In the genomic region with DNA sequence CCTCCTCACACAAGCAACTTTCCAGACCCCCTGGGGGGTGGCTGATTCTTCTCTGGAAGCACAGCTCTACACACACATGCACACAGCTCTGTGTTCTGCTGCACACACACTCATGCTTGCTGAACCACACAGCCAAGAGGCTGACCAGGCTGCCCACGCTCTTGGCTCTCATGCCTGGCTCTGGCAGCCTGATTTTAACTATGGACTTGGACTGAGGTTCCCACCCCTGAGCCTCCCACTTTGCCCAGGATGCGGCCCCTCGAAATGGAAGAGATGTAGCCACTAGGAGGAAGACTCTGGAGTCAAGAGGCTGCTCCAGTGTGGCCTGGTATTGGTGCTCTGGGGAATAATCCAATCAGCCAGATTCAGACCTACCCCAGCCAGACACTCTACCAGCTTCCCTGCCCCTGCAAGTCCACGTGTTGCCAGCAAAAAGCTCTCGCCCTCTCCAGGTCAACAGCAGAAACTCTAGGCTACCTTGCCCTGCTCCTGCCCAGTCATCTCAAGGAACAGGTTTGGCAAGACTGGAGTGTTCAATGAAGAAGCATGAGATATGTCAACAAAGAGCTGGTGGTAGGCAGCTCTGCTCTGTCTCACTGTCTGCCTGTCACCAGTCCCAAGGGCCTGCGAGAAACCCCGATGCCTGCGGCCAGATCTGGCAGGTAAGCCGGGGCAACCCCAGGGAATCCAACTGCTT, we compare ENCODE assay signal across 9 cellular contexts. TPM values are rescaled to one million over a fixed set of nuclear protein-coding genes. Genes with fewer than 3 reads are reported as not detected.
DNase-seq lines count a peak whose midpoint lies in the region; ATAC-seq and TF ChIP-seq lines count a peak whose summit lies in the region.
"Had no signal": no experiment of that assay in that cellular context is flagged by ENCODE, and none has a peak within 500 bp of the region (broad histone marks: within the 10 kb centered on the region; RNA-seq: fewer than 3 reads in every experiment).

No MANE protein-coding gene starts in this region.

- H3K36me3 ChIP-seq in esophagus squamous epithelium (peaks cover 25 to 99% (median 25%) of the 10 kb centered on the region in 3 donors), thymus (ENCODE audit: control insufficient read depth, insufficient read depth) (peaks cover 36% of the 10 kb centered on the region)

- H3K4me1 ChIP-seq in esophagus squamous epithelium (peaks cover 54 to 100% (median 69%) of the 10 kb centered on the region in 3 donors), thymus (ENCODE audit: control insufficient read depth, insufficient read depth, low read length) (peaks cover 56% of the 10 kb centered on the region)

- peak in 1 of 4 donors; percentile 53 for TF ChIP-seq POLR2A in esophagus squamous epithelium (IDR thresholded peaks at IDR 0.05)

- POLR2A ChIA-PET in RWPE1 (lab: Yijun Ruan, JAX; ENCODE audit: low non-redundant PET), result no interaction called here

- ATAC-seq in sciatic nerve (no peak), GM21528 (IDR thresholded peaks at IDR 0.05; ENCODE audit: low FRiP score, unreplicated experiment) (no peak)

- H3K27ac ChIP-seq in RWPE1, result peak overlapping the region; percentile 0; the same call in 1 of the 2 replicates
- H3K27ac ChIP-seq in esophagus squamous epithelium, result peak overlapping the region; percentile 77 to 99 (median 90)
- H3K27ac ChIP-seq in thymus (ENCODE audit: low read depth), result peak overlapping the region; percentile 54

- intact Hi-C loops in esophagus squamous epithelium (cut with DNase I), result no loop called here
- intact Hi-C loops in sciatic nerve (cut with DNase I), result no loop called here

- no peaks in the 10 kb centered on the region for H3K9me3 Mint-ChIP-seq in T-helper 2 cell treated with Interferon-gamma antibody and Interleukin-4, amounts not matched to agents 5 μg/mL and 100 μg/mL, for 36 hours

- H3K4me1 Mint-ChIP-seq in T-helper 2 cell treated with Interferon-gamma antibody and Interleukin-4, amounts not matched to agents 5 μg/mL and 100 μg/mL, for 36 hours (ENCODE audit: low read depth), result peaks cover 37% of the 10 kb centered on the region

- no CpG with 5 or more reads among the region's 9 CpGs for WGBS in esophagus squamous epithelium, 2 donors
- 97% methylated on average over 9 of the region's 9 CpGs for WGBS in thymus

- CTCF ChIA-PET in RWPE1 (lab: Yijun Ruan, JAX), result interaction anchor here (0.8 to 0.9 kb wide), 2 partner anchors 10 to 48 kb away, joined by 4 to 5 read pairs; no protein-coding TSS in a partner anchor

- peak overlapping the region; percentile 39 for H3K27ac Mint-ChIP-seq in T-helper 2 cell treated with Interferon-gamma antibody and Interleukin-4, amounts not matched to agents 5 μg/mL and 100 μg/mL, for 36 hours

- H3K4me3 ChIP-seq in esophagus squamous epithelium (no peak overlapping the region), thymus (ENCODE audit: low read length) (no peak overlapping the region)

- H3K9me3 ChIP-seq in esophagus squamous epithelium (no peaks in the 10 kb centered on the region), thymus (ENCODE audit: control insufficient read depth) (no peaks in the 10 kb centered on the region)

- no peak overlapping the region for H3K4me3 Mint-ChIP-seq in T-helper 2 cell treated with Interferon-gamma antibody and Interleukin-4, amounts not matched to agents 5 μg/mL and 100 μg/mL, for 36 hours

- DNase-seq in T-helper 2 cell treated with Interferon-gamma antibody and Interleukin-4, amounts not matched to agents 5 μg/mL and 100 μg/mL, for 36 hours (ENCODE audit: low spot score), result no peak
- DNase-seq in T-helper 2 cell (no peak), RWPE1 (ENCODE audit: low spot score) (no peak), esophagus squamous epithelium (lab: John Stamatoyannopoulos, UW) (no peak), sciatic nerve (ENCODE audit: low spot score) (no peak)
- DNase-seq in stimulated activated CD4-positive, alpha-beta T cell treated with anti-CD3 and anti-CD28 coated beads, Interleukin-4, amount 100 ng/mL, for 4 hours, result no peak
- DNase-seq: ACHN had no signal

- H3K36me3 Mint-ChIP-seq in T-helper 2 cell treated with Interferon-gamma antibody and Interleukin-4, amounts not matched to agents 5 μg/mL and 100 μg/mL, for 36 hours (ENCODE audit: low read depth), result peaks cover 64% of the 10 kb centered on the region

- TF ChIP-seq CTCF in RWPE1 (conservative IDR thresholded peaks at IDR 0.05; ENCODE audit: low read depth), result no peak
- TF ChIP-seq CTCF in esophagus squamous epithelium (IDR thresholded peaks at IDR 0.05), result peak in 1 of 6 experiments; percentile 38

- H3K27me3 Mint-ChIP-seq in T-helper 2 cell treated with Interferon-gamma antibody and Interleukin-4, amounts not matched to agents 5 μg/mL and 100 μg/mL, for 36 hours (ENCODE audit: low read depth), result no peaks in the 10 kb centered on the region

- no peaks in the 10 kb centered on the region for H3K27me3 ChIP-seq in esophagus squamous epithelium
- H3K27me3 ChIP-seq in thymus (ENCODE audit: control insufficient read depth, insufficient read depth), result no peaks in the 10 kb centered on the region

RNA-seq across cellular contexts. Expression of gene CASTOR1, which starts 8.8 kb away (rescaled TPM):
- 10 to 100 TPM; 18.9 to 76.4 (median 40.7) TPM for total RNA-seq in esophagus squamous epithelium
- polyA plus RNA-seq in thymus, result 19.6 TPM
- total RNA-seq in sciatic nerve, result 15.9 TPM

RNA-seq across cellular contexts. Expression of gene TBC1D10A, which starts 28.6 kb away (rescaled TPM):
- total RNA-seq in esophagus squamous epithelium (10 to 100 TPM; 40.7 to 55.1 (median 47.0) TPM), sciatic nerve (29.4 TPM)
- polyA plus RNA-seq in thymus, result 39.0 TPM

RNA-seq across cellular contexts. Expression of gene OSM, which starts 31.5 kb away (rescaled TPM):
- total RNA-seq in esophagus squamous epithelium (1 to 10 TPM in 1 of 4 donors, under 1 TPM in 2, not detected in 1; 0.19 to 5.7 (median 0.19) TPM), sciatic nerve (6.4 TPM)
- polyA plus RNA-seq in thymus, result 6.0 TPM

RNA-seq across cellular contexts. Expression of gene LIF, which starts 51.6 kb away (rescaled TPM):
- total RNA-seq in esophagus squamous epithelium (under 1 TPM; 0.08 to 0.76 (median 0.10) TPM), sciatic nerve (3.2 TPM)
- 0.21 TPM for polyA plus RNA-seq in thymus

RNA-seq across cellular contexts. Expression of gene SF3A1, which starts 58.5 kb away (rescaled TPM):
- 10 to 100 TPM; 29.1 to 94.2 (median 63.3) TPM for total RNA-seq in esophagus squamous epithelium
- 25.7 TPM for polyA plus RNA-seq in thymus
- 138 TPM for total RNA-seq in sciatic nerve

Comparison
In these comparisons a context has a peak if more than half of its experiments do, and no peak if none do; other contexts are left out.
1. H3K27ac ChIP-seq: peak in every context shown above with its lines; median percentile 90 in esophagus squamous epithelium; 54 in thymus; 0 in RWPE1.